In genomic region chr20:53803492-53804155, GRCh38 we compare ENCODE assay signal across 21 cellular contexts.
"Had no signal": no experiment of that assay in that cellular context is flagged by ENCODE, and none has a peak within 500 bp of the region (broad histone marks: within the 10 kb centered on the region; RNA-seq: fewer than 3 reads in every experiment).

No MANE protein-coding gene starts in this region.

- DNase-seq: activated CD4-positive, alpha-beta T cell treated with anti-CD3 and anti-CD28 coated beads for 4 hours; activated CD4-positive, alpha-beta T cell treated with anti-CD3 and anti-CD28 coated beads, Interleukin-2, amount 50 U/mL, for 4 hours; activated CD8-positive, alpha-beta memory T cell treated with anti-CD3 and anti-CD28 coated beads, Interleukin-2, amount 50 U/mL, for 48 hours; activated CD8-positive, alpha-beta T cell treated with anti-CD3 and anti-CD28 coated beads, Interleukin-2, amount 10 ng/mL, durations not matched to agents 7 days and 5 days; activated effector memory CD4-positive, alpha-beta T cell treated with Interleukin-2 at 50 U/mL for 16 hours; activated naive CD4-positive, alpha-beta T cell; activated T-cell treated with anti-CD3 and anti-CD28 coated beads, Interleukin-2, amount 50 U/mL, for 1 hour; Kasumi-1; NCI-H1105 treated with DMSO at 0.1 percent for 48 hours; NCI-H1436 treated with DMSO at 0.1 percent for 48 hours; NCI-H187; NCI-H2081; NCI-H510A treated with DMSO at 0.1 percent for 48 hours; NCI-H69; NK-92 treated with Interleukin-12 subunit alpha and Interleukin-12 subunit beta, amount 100 ng/mL, for 24 hours; SIG-M5; T-helper 1 cell had no signal

- FAIRE-seq: astrocyte, RCC 7860 had no signal

- H3K27ac ChIP-seq: VCaP had no signal

- ATAC-seq: activated CD4-positive, CD25-positive, alpha-beta regulatory T cell treated with anti-CD3 and anti-CD28 coated beads, Interleukin-2, amount 50 U/mL, for 24 hours; activated CD8-positive, alpha-beta T cell treated with anti-CD3 and anti-CD28 coated beads, Interleukin-2, amount 10 ng/mL, durations not matched to agents 7 days and 5 days had no signal
